Comparison of ENCODE assay signal across 1 cellular context in genomic region chr17:45311762-45312476, GRCh38.
TF ChIP-seq lines count a peak whose summit lies in the region.

No MANE protein-coding gene starts in this region.

TF ChIP-seq in HepG2, 621 proteins besides CTCF, POLR2A, EP300 and RAD21 (continued from another document and continues in another):
- TF ChIP-seq PAXIP1 (CRISPR knock-in tag; conservative IDR thresholded peaks at IDR 0.05), result peak; percentile 90
- TF ChIP-seq SYNCRIP (IDR thresholded peaks at IDR 0.05; ENCODE audit: insufficient read depth, low read depth, low read length), result no peak
- no peak for TF ChIP-seq ZNF230 (CRISPR knock-in tag; IDR thresholded peaks at IDR 0.05)
- no peak for TF ChIP-seq MLLT10 (CRISPR knock-in tag; IDR thresholded peaks at IDR 0.05)
- TF ChIP-seq ZNF263 (CRISPR knock-in tag; IDR thresholded peaks at IDR 0.05), result peak; percentile 61
- TF ChIP-seq SATB2 (CRISPR knock-in tag; IDR thresholded peaks at IDR 0.05), result no peak
- no peak for TF ChIP-seq ZFP82 (CRISPR knock-in tag; IDR thresholded peaks at IDR 0.05; ENCODE audit: borderline replicate concordance)
- TF ChIP-seq CBFB (CRISPR knock-in tag; IDR thresholded peaks at IDR 0.05), result no peak; the same call in 1 of the 2 replicates
- TF ChIP-seq MAF1 (CRISPR knock-in tag; IDR thresholded peaks at IDR 0.05; ENCODE audit: borderline replicate concordance), result no peak
- no peak for TF ChIP-seq ZNF138 (CRISPR knock-in tag; IDR thresholded peaks at IDR 0.05; ENCODE audit: low read depth)
- TF ChIP-seq HOXA5 (CRISPR knock-in tag; IDR thresholded peaks at IDR 0.05), result 0 out of 2 replicates have a peak, but pooled peaks have one; percentile 43
- TF ChIP-seq ZNF839 (CRISPR knock-in tag; IDR thresholded peaks at IDR 0.05; ENCODE audit: borderline replicate concordance), result peak; percentile 29; the same call in 1 of the 2 replicates
- peak; percentile 96 for TF ChIP-seq TBX2 (CRISPR knock-in tag; IDR thresholded peaks at IDR 0.05; ENCODE audit: borderline replicate concordance)
- no peak for TF ChIP-seq RFX3 (CRISPR knock-in tag; IDR thresholded peaks at IDR 0.05)
- no peak for TF ChIP-seq MTERF4 (CRISPR knock-in tag; IDR thresholded peaks at IDR 0.05)
- TF ChIP-seq EED (CRISPR knock-in tag; IDR thresholded peaks at IDR 0.05), result no peak
- 0 out of 2 replicates have a peak, but pooled peaks have one; percentile 33 for TF ChIP-seq ZNF775 (CRISPR knock-in tag; IDR thresholded peaks at IDR 0.05; ENCODE audit: borderline replicate concordance)
- TF ChIP-seq ZNF644 (CRISPR knock-in tag; IDR thresholded peaks at IDR 0.05; ENCODE audit: low read depth), result peak; percentile 94
- no peak; the same call in 1 of the 2 replicates for TF ChIP-seq ZSCAN31 (CRISPR knock-in tag; IDR thresholded peaks at IDR 0.05; ENCODE audit: low read depth)
- TF ChIP-seq RNF2 (conservative IDR thresholded peaks at IDR 0.05; ENCODE audit: low read depth), result no peak; the same call in 1 of the 2 replicates
- no peak for TF ChIP-seq ZNF333 (CRISPR knock-in tag; IDR thresholded peaks at IDR 0.05; ENCODE audit: borderline replicate concordance)
- TF ChIP-seq, protein P1, sequence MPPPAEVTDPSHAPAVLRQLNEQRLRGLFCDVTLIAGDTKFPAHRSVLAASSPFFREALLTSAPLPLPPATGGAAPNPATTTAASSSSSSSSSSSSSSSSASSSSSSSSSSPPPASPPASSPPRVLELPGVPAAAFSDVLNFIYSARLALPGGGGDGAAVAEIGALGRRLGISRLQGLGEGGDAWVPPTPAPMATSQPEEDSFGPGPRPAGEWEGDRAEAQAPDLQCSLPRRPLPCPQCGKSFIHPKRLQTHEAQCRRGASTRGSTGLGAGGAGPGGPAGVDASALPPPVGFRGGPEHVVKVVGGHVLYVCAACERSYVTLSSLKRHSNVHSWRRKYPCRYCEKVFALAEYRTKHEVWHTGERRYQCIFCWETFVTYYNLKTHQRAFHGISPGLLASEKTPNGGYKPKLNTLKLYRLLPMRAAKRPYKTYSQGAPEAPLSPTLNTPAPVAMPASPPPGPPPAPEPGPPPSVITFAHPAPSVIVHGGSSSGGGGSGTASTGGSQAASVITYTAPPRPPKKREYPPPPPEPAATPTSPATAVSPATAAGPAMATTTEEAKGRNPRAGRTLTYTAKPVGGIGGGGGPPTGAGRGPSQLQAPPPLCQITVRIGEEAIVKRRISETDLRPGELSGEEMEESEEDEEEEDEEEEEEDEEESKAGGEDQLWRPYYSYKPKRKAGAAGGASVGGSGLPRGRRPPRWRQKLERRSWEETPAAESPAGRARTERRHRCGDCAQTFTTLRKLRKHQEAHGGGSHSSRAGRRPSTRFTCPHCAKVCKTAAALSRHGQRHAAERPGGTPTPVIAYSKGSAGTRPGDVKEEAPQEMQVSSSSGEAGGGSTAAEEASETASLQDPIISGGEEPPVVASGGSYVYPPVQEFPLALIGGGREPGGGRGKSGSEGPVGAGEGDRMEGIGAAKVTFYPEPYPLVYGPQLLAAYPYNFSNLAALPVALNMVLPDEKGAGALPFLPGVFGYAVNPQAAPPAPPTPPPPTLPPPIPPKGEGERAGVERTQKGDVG (CRISPR knock-in tag; IDR thresholded peaks at IDR 0.05; ENCODE audit: borderline replicate concordance), result 0 out of 2 replicates have a peak, but pooled peaks have one; percentile 28
- TF ChIP-seq MIER2 (CRISPR knock-in tag; IDR thresholded peaks at IDR 0.05), result peak; percentile 52; the same call in 1 of the 2 replicates
- peak; percentile 89 for TF ChIP-seq HNF4G (IDR thresholded peaks at IDR 0.05; ENCODE audit: borderline replicate concordance, low read depth, low read length)
- peak; percentile 82 for TF ChIP-seq HNF4G (CRISPR knock-in tag; IDR thresholded peaks at IDR 0.05; ENCODE audit: borderline replicate concordance, low read depth)
- no peak for TF ChIP-seq RNF219 (CRISPR knock-in tag; IDR thresholded peaks at IDR 0.05)
- TF ChIP-seq, protein P2, sequence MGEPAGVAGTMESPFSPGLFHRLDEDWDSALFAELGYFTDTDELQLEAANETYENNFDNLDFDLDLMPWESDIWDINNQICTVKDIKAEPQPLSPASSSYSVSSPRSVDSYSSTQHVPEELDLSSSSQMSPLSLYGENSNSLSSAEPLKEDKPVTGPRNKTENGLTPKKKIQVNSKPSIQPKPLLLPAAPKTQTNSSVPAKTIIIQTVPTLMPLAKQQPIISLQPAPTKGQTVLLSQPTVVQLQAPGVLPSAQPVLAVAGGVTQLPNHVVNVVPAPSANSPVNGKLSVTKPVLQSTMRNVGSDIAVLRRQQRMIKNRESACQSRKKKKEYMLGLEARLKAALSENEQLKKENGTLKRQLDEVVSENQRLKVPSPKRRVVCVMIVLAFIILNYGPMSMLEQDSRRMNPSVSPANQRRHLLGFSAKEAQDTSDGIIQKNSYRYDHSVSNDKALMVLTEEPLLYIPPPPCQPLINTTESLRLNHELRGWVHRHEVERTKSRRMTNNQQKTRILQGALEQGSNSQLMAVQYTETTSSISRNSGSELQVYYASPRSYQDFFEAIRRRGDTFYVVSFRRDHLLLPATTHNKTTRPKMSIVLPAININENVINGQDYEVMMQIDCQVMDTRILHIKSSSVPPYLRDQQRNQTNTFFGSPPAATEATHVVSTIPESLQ (CRISPR knock-in tag; conservative IDR thresholded peaks at IDR 0.05), result 0 out of 2 replicates have a peak, but pooled peaks have one; percentile 79
- 0 out of 2 replicates have a peak, but pooled peaks have one; percentile 57 for TF ChIP-seq REPIN1 (CRISPR knock-in tag; IDR thresholded peaks at IDR 0.05; ENCODE audit: borderline replicate concordance, low read depth)
- no peak; the same call in 1 of the 2 replicates for TF ChIP-seq ZNF567 (CRISPR knock-in tag; IDR thresholded peaks at IDR 0.05; ENCODE audit: borderline replicate concordance)
- no peak for TF ChIP-seq RARG (CRISPR knock-in tag; IDR thresholded peaks at IDR 0.05; ENCODE audit: low read depth)
- peak; percentile 64; the same call in 1 of the 2 replicates for TF ChIP-seq CEBPB (IDR thresholded peaks at IDR 0.05; ENCODE audit: borderline replicate concordance, low read depth, low read length)
- TF ChIP-seq ZGPAT (CRISPR knock-in tag; IDR thresholded peaks at IDR 0.05), result peak; percentile 81; the same call in 1 of the 2 replicates
- TF ChIP-seq SIX4 (CRISPR knock-in tag; IDR thresholded peaks at IDR 0.05), result no peak
- peak; percentile 74; the same call in 1 of the 2 replicates for TF ChIP-seq HMGXB3 (CRISPR knock-in tag; IDR thresholded peaks at IDR 0.05; ENCODE audit: borderline replicate concordance)
- TF ChIP-seq HNRNPLL (IDR thresholded peaks at IDR 0.05; ENCODE audit: low read depth, low read length, poor library complexity, severe bottlenecking), result no peak
- TF ChIP-seq, protein P3, sequence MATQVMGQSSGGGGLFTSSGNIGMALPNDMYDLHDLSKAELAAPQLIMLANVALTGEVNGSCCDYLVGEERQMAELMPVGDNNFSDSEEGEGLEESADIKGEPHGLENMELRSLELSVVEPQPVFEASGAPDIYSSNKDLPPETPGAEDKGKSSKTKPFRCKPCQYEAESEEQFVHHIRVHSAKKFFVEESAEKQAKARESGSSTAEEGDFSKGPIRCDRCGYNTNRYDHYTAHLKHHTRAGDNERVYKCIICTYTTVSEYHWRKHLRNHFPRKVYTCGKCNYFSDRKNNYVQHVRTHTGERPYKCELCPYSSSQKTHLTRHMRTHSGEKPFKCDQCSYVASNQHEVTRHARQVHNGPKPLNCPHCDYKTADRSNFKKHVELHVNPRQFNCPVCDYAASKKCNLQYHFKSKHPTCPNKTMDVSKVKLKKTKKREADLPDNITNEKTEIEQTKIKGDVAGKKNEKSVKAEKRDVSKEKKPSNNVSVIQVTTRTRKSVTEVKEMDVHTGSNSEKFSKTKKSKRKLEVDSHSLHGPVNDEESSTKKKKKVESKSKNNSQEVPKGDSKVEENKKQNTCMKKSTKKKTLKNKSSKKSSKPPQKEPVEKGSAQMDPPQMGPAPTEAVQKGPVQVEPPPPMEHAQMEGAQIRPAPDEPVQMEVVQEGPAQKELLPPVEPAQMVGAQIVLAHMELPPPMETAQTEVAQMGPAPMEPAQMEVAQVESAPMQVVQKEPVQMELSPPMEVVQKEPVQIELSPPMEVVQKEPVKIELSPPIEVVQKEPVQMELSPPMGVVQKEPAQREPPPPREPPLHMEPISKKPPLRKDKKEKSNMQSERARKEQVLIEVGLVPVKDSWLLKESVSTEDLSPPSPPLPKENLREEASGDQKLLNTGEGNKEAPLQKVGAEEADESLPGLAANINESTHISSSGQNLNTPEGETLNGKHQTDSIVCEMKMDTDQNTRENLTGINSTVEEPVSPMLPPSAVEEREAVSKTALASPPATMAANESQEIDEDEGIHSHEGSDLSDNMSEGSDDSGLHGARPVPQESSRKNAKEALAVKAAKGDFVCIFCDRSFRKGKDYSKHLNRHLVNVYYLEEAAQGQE (IDR thresholded peaks at IDR 0.05; ENCODE audit: borderline replicate concordance in 1 of 2, low read depth in 1 of 2, low read length in 2 of 2), result peak in 1 of 2 experiments; percentile 23; a peak in 1 of 4 replicates
